In the genomic region with DNA sequence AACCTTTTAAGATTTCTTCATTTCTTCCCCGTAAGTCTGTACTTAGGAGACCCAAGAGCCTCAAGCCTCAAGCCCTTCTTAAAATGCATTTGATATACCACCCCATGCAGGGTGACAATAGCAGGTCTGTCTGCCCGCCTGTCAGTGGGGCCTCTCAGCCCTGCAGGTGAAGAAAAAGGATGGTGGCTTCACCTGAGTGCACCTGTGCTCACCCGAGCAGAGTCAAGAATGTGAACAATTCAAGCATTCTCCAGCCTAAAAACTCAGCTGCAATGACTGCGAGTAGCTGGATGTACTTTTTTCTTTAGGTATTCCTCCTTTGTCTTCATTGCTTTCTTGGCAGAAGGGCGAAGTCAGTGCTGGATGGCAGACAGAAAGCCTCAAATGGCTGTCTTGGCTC, we compare ENCODE assay signal across 22 cellular contexts.
"Had no signal": no experiment of that assay in that cellular context is flagged by ENCODE, and none has a peak within 500 bp of the region (broad histone marks: within the 10 kb centered on the region; RNA-seq: fewer than 3 reads in every experiment).

No MANE protein-coding gene starts in this region.

- H3K4me1 Mint-ChIP-seq: immature natural killer cell; naive B cell; stimulated activated effector memory CD8-positive, alpha-beta T cell treated with anti-CD3 and anti-CD28 coated beads, Interleukin-12 subunit alpha, Interleukin-12 subunit beta, amount 100 ng/mL, for 72 hours had no signal

- H3K4me3 ChIP-seq: dorsolateral prefrontal cortex, esophagus muscularis mucosa, gastrocnemius medialis, pancreas, right lobe of liver, suprapubic skin, tibial artery, upper lobe of left lung, uterus had no signal

- ATAC-seq: left colon; stimulated activated effector memory CD8-positive, alpha-beta T cell treated with anti-CD3 and anti-CD28 coated beads, Interleukin-12 subunit alpha, Interleukin-12 subunit beta, amount 100 ng/mL, for 72 hours; stimulated activated naive CD8-positive, alpha-beta T cell treated with anti-CD3 and anti-CD28 coated beads, Interleukin-15, Interleukin-2, amounts not matched to agents 100 U/mL and 50 U/mL, for 24 hours had no signal

- H3K27ac Mint-ChIP-seq: immature natural killer cell; naive B cell; nephron; progenitor cell of endocrine pancreas; stimulated activated effector memory CD8-positive, alpha-beta T cell treated with anti-CD3 and anti-CD28 coated beads, Interleukin-12 subunit alpha, Interleukin-12 subunit beta, amount 100 ng/mL, for 72 hours had no signal

- DNase-seq: cortex of kidney; dorsolateral prefrontal cortex; effector CD8-positive, alpha-beta T cell; immature natural killer cell; left colon; naive B cell; occipital lobe; pancreas; right lobe of liver; stimulated activated CD4-positive, alpha-beta T cell treated with anti-CD3 and anti-CD28 coated beads, Interleukin-4, amount 100 ng/mL, for 1 hour; stimulated activated CD8-positive, alpha-beta memory T cell treated with anti-CD3 and anti-CD28 coated beads, Interleukin-4, amount 100 ng/mL, for 48 hours; stimulated activated naive CD8-positive, alpha-beta T cell treated with anti-CD3 and anti-CD28 coated beads, Interleukin-15, Interleukin-2, amounts not matched to agents 100 U/mL and 50 U/mL, for 24 hours; tibial artery; upper lobe of left lung; uterus had no signal

- H3K36me3 Mint-ChIP-seq: immature natural killer cell; naive B cell; stimulated activated effector memory CD8-positive, alpha-beta T cell treated with anti-CD3 and anti-CD28 coated beads, Interleukin-12 subunit alpha, Interleukin-12 subunit beta, amount 100 ng/mL, for 72 hours had no signal

- H3K4me1 ChIP-seq: esophagus muscularis mucosa, pancreas, suprapubic skin, tibial artery, upper lobe of left lung, uterus had no signal

- H3K4me3 Mint-ChIP-seq: immature natural killer cell; naive B cell; nephron; stimulated activated effector memory CD8-positive, alpha-beta T cell treated with anti-CD3 and anti-CD28 coated beads, Interleukin-12 subunit alpha, Interleukin-12 subunit beta, amount 100 ng/mL, for 72 hours had no signal

- H3K27ac ChIP-seq: dorsolateral prefrontal cortex, epithelial cell of prostate, esophagus muscularis mucosa, gastrocnemius medialis, pancreas, right lobe of liver, suprapubic skin, tibial artery, upper lobe of left lung, uterus had no signal

- H3K9me3 Mint-ChIP-seq: stimulated activated effector memory CD8-positive, alpha-beta T cell treated with anti-CD3 and anti-CD28 coated beads, Interleukin-12 subunit alpha, Interleukin-12 subunit beta, amount 100 ng/mL, for 72 hours had no signal

- H3K9me3 ChIP-seq: esophagus muscularis mucosa, gastrocnemius medialis, pancreas, right lobe of liver, suprapubic skin, tibial artery, uterus had no signal

- H3K36me3 ChIP-seq: esophagus muscularis mucosa, gastrocnemius medialis, pancreas, right lobe of liver, suprapubic skin, tibial artery, upper lobe of left lung, uterus had no signal

- H3K27me3 ChIP-seq: pancreas, right lobe of liver, upper lobe of left lung, uterus had no signal
